ENCODE assay signal across 8 cellular contexts in genomic region chr13:99129951-99130350, GRCh38.
"Had no signal": no experiment of that assay in that cellular context is flagged by ENCODE, and none has a peak within 500 bp of the region (broad histone marks: within the 10 kb centered on the region; RNA-seq: fewer than 3 reads in every experiment).

No MANE protein-coding gene starts in this region.

- DNase-seq: GM23248, GOT3, H7, HFFc6, IMR-90 had no signal

- ATAC-seq: HCT116, K562 had no signal

- H3K27ac Mint-ChIP-seq: HFFc6 had no signal

- H3K4me3 Mint-ChIP-seq: HFFc6 had no signal

- H3K9me3 ChIP-seq: HAP-1 had no signal

- H3K27ac ChIP-seq: GM23248 had no signal

- H3K36me3 ChIP-seq: HAP-1 had no signal

- H2AFZ ChIP-seq: GM23248 had no signal

- H3K4me3 ChIP-seq: GM23248, HAP-1, K562 had no signal

- H3K9ac ChIP-seq: GM23248 had no signal

- H3K9me3 Mint-ChIP-seq: HFFc6 had no signal
